Comparison of ENCODE assay signal across 23 cellular contexts in the genomic region with DNA sequence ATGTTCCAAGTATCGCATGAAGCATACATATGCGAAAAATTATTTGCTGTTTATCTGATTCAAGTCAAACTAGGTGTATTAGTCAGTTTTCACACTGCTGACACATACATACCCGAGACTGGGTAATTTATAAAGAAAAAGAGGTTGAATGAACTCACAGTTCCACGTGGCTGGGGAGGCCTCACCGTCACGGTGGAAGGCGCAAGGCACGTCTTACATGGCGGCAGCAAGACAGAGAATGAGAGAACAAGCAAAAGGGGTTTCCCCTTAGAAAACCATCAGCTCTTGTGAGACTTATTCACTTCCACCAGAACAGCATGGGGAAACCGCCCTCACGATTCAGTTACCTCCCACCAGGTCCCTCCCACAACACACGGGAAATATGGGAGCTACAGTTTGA. TPM values are rescaled to one million over a fixed set of nuclear protein-coding genes. Genes with fewer than 3 reads are reported as not detected.
DNase-seq lines count a peak whose midpoint lies in the region; ATAC-seq lines count a peak whose summit lies in the region.
"Had no signal": no experiment of that assay in that cellular context is flagged by ENCODE, and none has a peak within 500 bp of the region (broad histone marks: within the 10 kb centered on the region; RNA-seq: fewer than 3 reads in every experiment).

No MANE protein-coding gene starts in this region.

- H3K36me3 Mint-ChIP-seq in activated T-cell treated with anti-CD3 and anti-CD28 coated beads, Interleukin-2, amount 50 U/mL, for 4 hours (ENCODE audit: insufficient read depth), result no peaks in the 10 kb centered on the region
- H3K36me3 Mint-ChIP-seq: activated naive CD4-positive, alpha-beta T cell treated with anti-CD3 and anti-CD28 coated beads, Interleukin-2, amount 50 U/mL, for 24 hours; naive thymus-derived CD4-positive, alpha-beta T cell had no signal

- peaks cover 3% of the 10 kb centered on the region for H3K4me1 Mint-ChIP-seq in activated T-cell treated with anti-CD3 and anti-CD28 coated beads, Interleukin-2, amount 50 U/mL, for 4 hours (ENCODE audit: low read depth)
- H3K4me1 Mint-ChIP-seq: central memory CD8-positive, alpha-beta T cell; GM23338; naive thymus-derived CD4-positive, alpha-beta T cell had no signal

- H3K9me3 Mint-ChIP-seq in activated T-cell treated with anti-CD3 and anti-CD28 coated beads, Interleukin-2, amount 50 U/mL, for 4 hours, result no peaks in the 10 kb centered on the region
- H3K9me3 Mint-ChIP-seq: activated naive CD4-positive, alpha-beta T cell treated with anti-CD3 and anti-CD28 coated beads, Interleukin-2, amount 50 U/mL, for 24 hours; central memory CD8-positive, alpha-beta T cell; GM23338; naive thymus-derived CD4-positive, alpha-beta T cell had no signal

- H3K27me3 Mint-ChIP-seq in activated T-cell treated with anti-CD3 and anti-CD28 coated beads, Interleukin-2, amount 50 U/mL, for 4 hours (ENCODE audit: low read depth), result no peaks in the 10 kb centered on the region
- H3K27me3 Mint-ChIP-seq: activated naive CD4-positive, alpha-beta T cell treated with anti-CD3 and anti-CD28 coated beads, Interleukin-2, amount 50 U/mL, for 24 hours had no signal

- DNase-seq in activated T-cell treated with anti-CD3 and anti-CD28 coated beads for 48 hours (ENCODE audit: low read depth), result peak; percentile 61
- no peak for DNase-seq in activated T-cell treated with anti-CD3 and anti-CD28 coated beads, Interleukin-2, amount 50 U/mL, for 1 hour
- no peak for DNase-seq in activated T-cell treated with anti-CD3 and anti-CD28 coated beads, Interleukin-2, amount 50 U/mL, for 4 hours
- DNase-seq in ecto neural progenitor cell (ENCODE audit: low spot score), result peak; percentile 16
- peak; percentile 71 for DNase-seq in stimulated activated CD8-positive, alpha-beta memory T cell treated with anti-CD3 and anti-CD28 coated beads, Interleukin-4, amount 100 ng/mL, for 48 hours
- DNase-seq in ureter (ENCODE audit: low spot score), result no peak
- no peak for DNase-seq in D341Med (ENCODE audit: low spot score)
- DNase-seq in HUDEP-2 (lab: John Stamatoyannopoulos, UW; ENCODE audit: unreplicated experiment in 76 of 76), result no peak
- DNase-seq: dermis blood vessel endothelial cell; left lung; mesendoderm; naive thymus-derived CD4-positive, alpha-beta T cell; NCI-H1417; NCI-H446 treated with DMSO at 0.1 percent for 48 hours; nucleus accumbens had no signal

- H3K4me3 Mint-ChIP-seq in activated T-cell treated with anti-CD3 and anti-CD28 coated beads, Interleukin-2, amount 50 U/mL, for 4 hours, result no peak overlapping the region
- H3K4me3 Mint-ChIP-seq: activated naive CD4-positive, alpha-beta T cell treated with anti-CD3 and anti-CD28 coated beads, Interleukin-2, amount 50 U/mL, for 24 hours; central memory CD8-positive, alpha-beta T cell; GM23338; naive thymus-derived CD4-positive, alpha-beta T cell had no signal

- peak; percentile 87 to 90 for ATAC-seq in activated T-cell treated with anti-CD3 and anti-CD28 coated beads, Interleukin-2, amount 50 U/mL, for 4 hours
- ATAC-seq: GM12878; GM23338; left lung; naive thymus-derived CD4-positive, alpha-beta T cell had no signal

RNA-seq across cellular contexts. Expression of gene PROZ, which starts 13.0 kb away (rescaled TPM):
- not detected for total RNA-seq in activated T-cell treated with anti-CD3 and anti-CD28 coated beads, Interleukin-2, amount 50 U/mL, for 4 hours
- total RNA-seq in ureter, result not detected
- total RNA-seq: fibroblast of lung, GM12878, GM23338, left lung, MCF 10A, OCI-LY7, vagina had no signal

RNA-seq across cellular contexts. Expression of gene F10, which starts 22.9 kb away (rescaled TPM):
- not detected for total RNA-seq in activated T-cell treated with anti-CD3 and anti-CD28 coated beads, Interleukin-2, amount 50 U/mL, for 4 hours
- total RNA-seq in ureter, result 9.4 TPM
- total RNA-seq: dermis blood vessel endothelial cell; GM12878; MCF 10A; naive thymus-derived CD4-positive, alpha-beta T cell; OCI-LY7 had no signal

RNA-seq across cellular contexts. Expression of gene F7, which starts 39.9 kb away (rescaled TPM):
- under 1 TPM; 0.14 to 0.42 (median 0.38) TPM for total RNA-seq in activated T-cell treated with anti-CD3 and anti-CD28 coated beads, Interleukin-2, amount 50 U/mL, for 4 hours
- not detected for total RNA-seq in ureter
- total RNA-seq: dermis blood vessel endothelial cell, fibroblast of lung, GM12878, left lung, MCF 10A, OCI-LY7, vagina had no signal

Comparison
In these comparisons a context has a peak if more than half of its experiments do, and no peak if none do; other contexts are left out.
1. DNase-seq: peak in activated T-cell treated with anti-CD3 and anti-CD28 coated beads for 48 hours (single experiment), ecto neural progenitor cell (single experiment) and stimulated activated CD8-positive, alpha-beta memory T cell treated with anti-CD3 and anti-CD28 coated beads, Interleukin-4, amount 100 ng/mL, for 48 hours (single experiment); none in activated T-cell treated with anti-CD3 and anti-CD28 coated beads, Interleukin-2, amount 50 U/mL, for 1 hour (single experiment), activated T-cell treated with anti-CD3 and anti-CD28 coated beads, Interleukin-2, amount 50 U/mL, for 4 hours (single experiment), ureter (single experiment), D341Med (single experiment) and HUDEP-2 (0 of 76).